In the genomic region with DNA sequence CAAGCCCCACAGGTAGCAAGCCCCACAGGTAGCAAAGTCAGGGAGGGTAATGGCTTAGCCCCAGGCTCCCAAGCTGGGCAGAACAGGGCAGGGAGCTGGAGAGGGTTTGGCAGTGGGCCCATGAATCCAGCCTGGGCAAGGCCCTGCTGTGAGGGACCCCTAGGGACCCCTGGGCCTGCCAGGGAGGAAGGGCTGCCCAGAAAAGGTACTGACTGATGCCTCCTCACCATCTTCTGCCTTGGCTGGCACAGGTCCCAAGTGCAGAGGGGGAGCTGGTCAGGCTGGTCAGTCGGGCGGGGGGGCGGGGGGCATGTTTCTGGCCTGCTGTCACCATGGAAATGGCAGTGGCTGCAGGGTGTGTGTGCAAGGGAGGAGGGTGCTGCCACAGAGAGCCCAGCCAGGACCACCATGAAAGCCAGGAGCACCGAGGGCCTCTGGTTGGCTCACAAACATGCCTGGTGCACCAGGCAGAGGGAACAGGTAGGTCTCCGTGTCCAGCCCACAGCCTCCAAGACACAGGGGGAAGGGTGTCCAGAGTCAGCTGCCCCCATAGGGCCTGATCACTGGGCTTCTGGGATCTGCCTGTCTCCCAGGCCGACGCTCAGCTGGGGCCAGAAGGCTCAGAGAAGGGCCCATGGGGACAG, we compare ENCODE assay signal across 10 cellular contexts. TPM values are rescaled to one million over a fixed set of nuclear protein-coding genes. Genes with fewer than 3 reads are reported as not detected.
A peak's percentile ranks its signal among the peaks of the same experiment; 100 is the strongest.
DNase-seq lines count a peak whose midpoint lies in the region; ATAC-seq, FAIRE-seq and TF ChIP-seq lines count a peak whose summit lies in the region.
"Had no signal": no experiment of that assay in that cellular context is flagged by ENCODE, and none has a peak within 500 bp of the region (broad histone marks: within the 10 kb centered on the region; RNA-seq: fewer than 3 reads in every experiment).

No MANE protein-coding gene starts in this region.

- no peak overlapping the region for H2AFZ ChIP-seq in SK-N-SH (ENCODE audit: low read depth)

- no peak for TF ChIP-seq POLR2A in suprapubic skin (IDR thresholded peaks at IDR 0.05)

- 8% methylated on average over 2 of the region's 7 CpGs for WGBS in SK-N-SH (ENCODE audit: low lambda C conversion rate)
- 10% methylated on average over 2 of the region's 7 CpGs for WGBS in suprapubic skin

- no peaks in the 10 kb centered on the region for H3K9me3 Mint-ChIP-seq in T-cell

- H3K9me2 ChIP-seq in SK-N-SH, result no peaks in the 10 kb centered on the region

- H3K36me3 Mint-ChIP-seq in T-cell, result no peaks in the 10 kb centered on the region

- peaks cover 9% of the 10 kb centered on the region for H3F3A ChIP-seq in SK-N-SH (replicated peaks; ENCODE audit: insufficient read depth)

- peak overlapping the region; percentile 94 for H3K4me2 ChIP-seq in SK-N-SH

- no peak for TF ChIP-seq EP300 in SK-N-SH (IDR thresholded peaks at IDR 0.05; ENCODE audit: borderline replicate concordance in 1 of 2, low read depth in 1 of 2, low read length in 1 of 2)
- no peak for TF ChIP-seq EP300 in suprapubic skin (IDR thresholded peaks at IDR 0.05)

- no peak for TF ChIP-seq RAD21 in SK-N-SH (IDR thresholded peaks at IDR 0.05; ENCODE audit: low read length)

- H3K4me3 Mint-ChIP-seq in T-cell, result peak overlapping the region; percentile 64 to 72 (median 71)

- H3K36me3 ChIP-seq in SK-N-SH (replicated peaks in 1 of 2; ENCODE audit: control insufficient read depth in 1 of 2, insufficient read depth in 2 of 2, low read length in 1 of 2), result peaks cover 0 to 20% of the 10 kb centered on the region in 2 experiments
- no peaks in the 10 kb centered on the region for H3K36me3 ChIP-seq in kidney (ENCODE audit: control insufficient read depth in 1 of 2, insufficient read depth in 2 of 2, low read length in 2 of 2)
- H3K36me3 ChIP-seq in suprapubic skin, result peaks cover 14% of the 10 kb centered on the region

- no peak overlapping the region for H3K27ac Mint-ChIP-seq in T-cell

- peaks cover 31% of the 10 kb centered on the region for H3K79me2 ChIP-seq in SK-N-SH (ENCODE audit: insufficient read depth)

- POLR2A ChIA-PET in SK-N-SH (lab: Yijun Ruan, JAX) (interaction anchor here (1.1 to 3.2 kb wide), 3 partner anchors 8 to 50 kb away, joined by 4 to 16 read pairs (median 10); no protein-coding TSS in a partner anchor), T-cell (lab: Charles Lee) (no interaction called here)

- peaks cover 0 to 3% of the 10 kb centered on the region in 2 donors for H3K27me3 Mint-ChIP-seq in T-cell

- H3K4me3 ChIP-seq in SK-N-SH (ENCODE audit: low read depth in 2 of 2, low read length in 1 of 2) (peak overlapping the region; percentile 52 to 92; a peak in 3 of 4 replicates), kidney (ENCODE audit: low read length in 2 of 2) (peak overlapping the region in 1 of 2 donors; percentile 37), suprapubic skin (peak overlapping the region; percentile 91)

- no peak for FAIRE-seq in kidney (lab: Jason Lieb, UNC)

- no peaks in the 10 kb centered on the region for H3K9me3 ChIP-seq in SK-N-SH
- no peaks in the 10 kb centered on the region for H3K9me3 ChIP-seq in kidney (ENCODE audit: control insufficient read depth in 1 of 2, low read length in 2 of 2)
- H3K9me3 ChIP-seq in suprapubic skin, result no peaks in the 10 kb centered on the region

- ATAC-seq in SK-N-SH treated with all-trans-retinoic acid at 6 μM for 48 hours (no peak; the same call in 2 of the 3 replicates), T-cell (replicated peaks in 1 of 4) (no peak), GM21360 (IDR thresholded peaks at IDR 0.05; ENCODE audit: unreplicated experiment) (no peak), GM21367 (IDR thresholded peaks at IDR 0.05; ENCODE audit: unreplicated experiment) (no peak)

- H3K4me1 ChIP-seq in SK-N-SH (ENCODE audit: control insufficient read depth in 1 of 2, insufficient read depth in 2 of 2, low read depth in 1 of 2, low read length in 1 of 2) (peaks cover 18 to 70% of the 10 kb centered on the region in 2 experiments; a peak in 3 of 4 replicates), kidney (ENCODE audit: control insufficient read depth in 1 of 2, insufficient read depth in 1 of 2, low read depth in 1 of 2, low read length in 2 of 2) (peaks cover 15 to 47% of the 10 kb centered on the region in 2 donors), suprapubic skin (peaks cover 74% of the 10 kb centered on the region)

- H4K20me1 ChIP-seq in SK-N-SH (ENCODE audit: insufficient read depth), result peaks cover 6% of the 10 kb centered on the region; the same call in 1 of the 2 replicates

- CTCF ChIA-PET in SK-N-SH (lab: Yijun Ruan, JAX) (interaction anchor here (0.9 to 8.1 kb wide), 10 partner anchors 10 to 108 kb away, joined by 3 to 137 read pairs (median 6); partner anchors contain the start of genes CRIP1 and TEDC1), T-cell (lab: Charles Lee) (interaction anchor here in 1 of 2 donors (0.6 kb wide), 1 partner anchor 413 kb away, joined by 3 read pairs; no protein-coding TSS in a partner anchor)

- H3K4me1 Mint-ChIP-seq in T-cell, result peaks cover 8 to 15% (median 14%) of the 10 kb centered on the region in 3 donors

- no peak for TF ChIP-seq CTCF in SK-N-SH (IDR thresholded peaks at IDR 0.05)
- TF ChIP-seq CTCF in kidney (IDR thresholded peaks at IDR 0.05; ENCODE audit: borderline replicate concordance, extremely low read depth, insufficient read depth), result no peak
- no peak for TF ChIP-seq CTCF in suprapubic skin (IDR thresholded peaks at IDR 0.05)

- intact Hi-C loops in kidney (cut with DNase I), result no loop called here

- H3K27ac ChIP-seq in SK-N-SH (ENCODE audit: low read depth in 2 of 2, low read length in 1 of 2), result peak overlapping the region; percentile 81 to 99
- peak overlapping the region; percentile 84 to 94 for H3K27ac ChIP-seq in kidney (ENCODE audit: low read depth in 2 of 2, low read length in 2 of 2)
- H3K27ac ChIP-seq in suprapubic skin, result peak overlapping the region; percentile 92
- H3K27ac ChIP-seq: epithelial cell of prostate had no signal

- peak; percentile 81 for DNase-seq in SK-N-SH
- DNase-seq in T-cell, result no peak
- DNase-seq in kidney, result peak; percentile 92
- peak in 1 of 2 donors; percentile 79 for DNase-seq in suprapubic skin (ENCODE audit: low spot score in 2 of 2)
- no peak for DNase-seq in HuH-7.5 (ENCODE audit: low spot score)

- H3K9ac ChIP-seq in SK-N-SH (peak overlapping the region; percentile 73), kidney (ENCODE audit: low read length in 2 of 2) (peak overlapping the region in 1 of 2 donors; percentile 69)

- H3K27me3 ChIP-seq in SK-N-SH (ENCODE audit: insufficient read depth) (no peaks in the 10 kb centered on the region), suprapubic skin (no peaks in the 10 kb centered on the region)

TF ChIP-seq in SK-N-SH, 30 proteins besides CTCF, POLR2A, EP300 and RAD21:
- TF ChIP-seq, protein P1, sequence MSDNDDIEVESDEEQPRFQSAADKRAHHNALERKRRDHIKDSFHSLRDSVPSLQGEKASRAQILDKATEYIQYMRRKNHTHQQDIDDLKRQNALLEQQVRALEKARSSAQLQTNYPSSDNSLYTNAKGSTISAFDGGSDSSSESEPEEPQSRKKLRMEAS (IDR thresholded peaks at IDR 0.05; ENCODE audit: low read depth), result no peak
- 0 out of 2 replicates have a peak, but pooled peaks have one; percentile 22 for TF ChIP-seq MXI1 (IDR thresholded peaks at IDR 0.05; ENCODE audit: low read depth, low read length)

TF ChIP-seq in SK-N-SH treated with all-trans-retinoic acid at 6 μM for 48 hours, 23 proteins besides CTCF, POLR2A, EP300 and RAD21:
- TF ChIP-seq, protein P2, sequence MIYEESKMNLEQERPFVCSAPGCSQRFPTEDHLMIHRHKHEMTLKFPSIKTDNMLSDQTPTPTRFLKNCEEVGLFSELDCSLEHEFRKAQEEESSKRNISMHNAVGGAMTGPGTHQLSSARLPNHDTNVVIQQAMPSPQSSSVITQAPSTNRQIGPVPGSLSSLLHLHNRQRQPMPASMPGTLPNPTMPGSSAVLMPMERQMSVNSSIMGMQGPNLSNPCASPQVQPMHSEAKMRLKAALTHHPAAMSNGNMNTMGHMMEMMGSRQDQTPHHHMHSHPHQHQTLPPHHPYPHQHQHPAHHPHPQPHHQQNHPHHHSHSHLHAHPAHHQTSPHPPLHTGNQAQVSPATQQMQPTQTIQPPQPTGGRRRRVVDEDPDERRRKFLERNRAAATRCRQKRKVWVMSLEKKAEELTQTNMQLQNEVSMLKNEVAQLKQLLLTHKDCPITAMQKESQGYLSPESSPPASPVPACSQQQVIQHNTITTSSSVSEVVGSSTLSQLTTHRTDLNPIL (CRISPR knock-in tag; IDR thresholded peaks at IDR 0.05; ENCODE audit: low read depth), result no peak

RNA-seq across cellular contexts. Expression of gene CRIP2, which starts 1.5 kb away (rescaled TPM):
- polyA plus RNA-seq in SK-N-SH (2012; rRNA removed) (219 and 335 TPM in 2 replicates), kidney (ENCODE audit: insufficient read depth, low read depth, low replicate concordance) (338 TPM)
- 154 and 228 TPM in 2 replicates for polyA plus RNA-seq in SK-N-SH (2012; cell fraction: cytosol; rRNA removed)
- polyA plus RNA-seq in SK-N-SH (2012; cell fraction: nucleus; rRNA removed), result 326 and 608 TPM in 2 replicates
- total RNA-seq in T-cell (10 to 100 TPM in 4 of 5 donors, 1 to 10 TPM in 1; 6.4 to 38.7 (median 19.7) TPM), kidney (357 TPM), suprapubic skin (100 to 1,000 TPM in 2 of 4 donors, 10 to 100 TPM in 2; 70.7 to 140 (median 104) TPM)

RNA-seq across cellular contexts. Expression of gene CRIP1, which starts 13.5 kb away (rescaled TPM):
- polyA plus RNA-seq in SK-N-SH (2012; rRNA removed) (0.68 and 0.72 TPM in 2 replicates), kidney (ENCODE audit: insufficient read depth, low read depth, low replicate concordance) (272 TPM)
- polyA plus RNA-seq in SK-N-SH (2012; cell fraction: cytosol; rRNA removed), result 0.09 TPM in 1 of 2 replicates, not detected in the other
- polyA plus RNA-seq in SK-N-SH (2012; cell fraction: nucleus; rRNA removed), result 9.8 and 16.8 TPM in 2 replicates
- total RNA-seq in T-cell (100 to 1,000 TPM; 224 to 477 (median 329) TPM), kidney (381 TPM), suprapubic skin (100 to 1,000 TPM in 1 of 4 donors, 10 to 100 TPM in 3; 28.6 to 140 (median 76.2) TPM)
- total RNA-seq: SK-MEL-5 had no signal

RNA-seq across cellular contexts. Expression of gene TEDC1, which starts 17.9 kb away (rescaled TPM):
- polyA plus RNA-seq in SK-N-SH (2012; rRNA removed) (10.9 and 13.4 TPM in 2 replicates), kidney (ENCODE audit: insufficient read depth, low read depth, low replicate concordance) (6.9 TPM)
- 4.4 and 7.2 TPM in 2 replicates for polyA plus RNA-seq in SK-N-SH (2012; cell fraction: cytosol; rRNA removed)
- polyA plus RNA-seq in SK-N-SH (2012; cell fraction: nucleus; rRNA removed), result 33.0 and 74.2 TPM in 2 replicates
- total RNA-seq in T-cell (100 to 1,000 TPM in 1 of 5 donors, 10 to 100 TPM in 4; 32.8 to 186 (median 37.5) TPM), kidney (13.2 TPM), suprapubic skin (10 to 100 TPM; 11.4 to 41.0 (median 14.0) TPM)

RNA-seq across cellular contexts. Expression of gene TMEM121, which starts 53.2 kb away (rescaled TPM):
- polyA plus RNA-seq in SK-N-SH (2012; rRNA removed) (7.2 and 9.1 TPM in 2 replicates), kidney (ENCODE audit: insufficient read depth, low read depth, low replicate concordance) (4.1 TPM)
- 2.1 and 5.7 TPM in 2 replicates for polyA plus RNA-seq in SK-N-SH (2012; cell fraction: cytosol; rRNA removed)
- 5.1 and 5.9 TPM in 2 replicates for polyA plus RNA-seq in SK-N-SH (2012; cell fraction: nucleus; rRNA removed)
- total RNA-seq in T-cell (1 to 10 TPM; 1.8 to 6.7 (median 4.0) TPM), kidney (3.1 TPM), suprapubic skin (1 to 10 TPM; 1.7 to 4.2 (median 2.7) TPM)

RNA-seq across cellular contexts. Expression of gene MTA1, which starts 53.5 kb away (rescaled TPM):
- 74.8 and 96.3 TPM in 2 replicates for polyA plus RNA-seq in SK-N-SH (2012; rRNA removed)
- 45.4 and 60.6 TPM in 2 replicates for polyA plus RNA-seq in SK-N-SH (2012; cell fraction: cytosol; rRNA removed)
- polyA plus RNA-seq in SK-N-SH (2012; cell fraction: nucleus; rRNA removed), result 499 and 721 TPM in 2 replicates
- total RNA-seq in T-cell, result 100 to 1,000 TPM; 111 to 152 (median 141) TPM
- 112 TPM for total RNA-seq in kidney
- polyA plus RNA-seq in kidney (ENCODE audit: insufficient read depth, low read depth, low replicate concordance), result 30.4 TPM
- total RNA-seq in suprapubic skin, result 100 to 1,000 TPM in 1 of 4 donors, 10 to 100 TPM in 3; 38.1 to 107 (median 59.5) TPM

Comparison
In these comparisons a context has a peak if more than half of its experiments do, and no peak if none do; other contexts are left out.
1. DNase-seq: peak in SK-N-SH (single experiment) and kidney (single experiment); none in T-cell (0 of 34) and HuH-7.5 (single experiment).
2. Peak in every context shown above with its lines, with median percentiles within 50 percentile points of each other: H3K27ac ChIP-seq.